In genomic region chr2:207523005-207523404, GRCh38 we compare ENCODE assay signal across 19 cellular contexts. TPM values are rescaled to one million over a fixed set of nuclear protein-coding genes. Genes with fewer than 3 reads are reported as not detected.
DNase-seq lines count a peak whose midpoint lies in the region; ATAC-seq, FAIRE-seq and TF ChIP-seq lines count a peak whose summit lies in the region.
"Had no signal": no experiment of that assay in that cellular context is flagged by ENCODE, and none has a peak within 500 bp of the region (broad histone marks: within the 10 kb centered on the region; RNA-seq: fewer than 3 reads in every experiment).

No MANE protein-coding gene starts in this region.

- FAIRE-seq in GM12892 (lab: Jason Lieb, UNC): peak; percentile 64
- FAIRE-seq: A549, G401.6 had no signal

- H4K91ac ChIP-seq in trophoblast cell (ENCODE audit: low read depth, low read length): no peak overlapping the region

- H3K27me3 ChIP-seq in trophoblast cell (ENCODE audit: insufficient read depth, low read length): no peaks in the 10 kb centered on the region

- no peak overlapping the region for H3K14ac ChIP-seq in trophoblast cell (ENCODE audit: low read length)

- H2BK12ac ChIP-seq in trophoblast cell (ENCODE audit: low read length): no peak overlapping the region

- H3K4me1 ChIP-seq in trophoblast cell (ENCODE audit: control insufficient read depth in 1 of 2, insufficient read depth in 2 of 2, low read length in 2 of 2): no peaks in the 10 kb centered on the region

- no peak overlapping the region for H3K4me2 ChIP-seq in trophoblast cell (ENCODE audit: low read length)
- H3K4me2 ChIP-seq: A549, GM23338 had no signal

- H3K79me1 ChIP-seq in trophoblast cell (ENCODE audit: low read length): no peaks in the 10 kb centered on the region

- no peak overlapping the region for H2AFZ ChIP-seq in trophoblast cell (ENCODE audit: insufficient read depth, low read length, poor library complexity)
- H2AFZ ChIP-seq: GM23338 had no signal

- DNase-seq in GM12892 (ENCODE audit: insufficient read length) (no peak), trophoblast cell (no peak), T-helper 1 cell (no peak), germinal center (ENCODE audit: low spot score) (no peak), mucosa of gallbladder (ENCODE audit: low spot score) (no peak)
- DNase-seq: 8988T; ACHN; AML-193; C1 segment of cervical spinal cord; Caco-2; CD4-positive, alpha-beta memory T cell; DMS153; DND-41 had no signal

- H3K9ac ChIP-seq in trophoblast cell (ENCODE audit: low read length): no peak overlapping the region

- no CpG with 5 or more reads among the region's 1 CpG for WGBS in trophoblast cell (ENCODE audit: extremely low coverage, insufficient coverage, insufficient read length)

- H3K4me3 ChIP-seq in trophoblast cell (ENCODE audit: low read depth, low read length): no peak overlapping the region
- H3K4me3 ChIP-seq: A549, GM23338, HAP-1 had no signal

- H4K12ac ChIP-seq in trophoblast cell (ENCODE audit: low read depth, low read length): no peak overlapping the region

- peak overlapping the region; percentile 93 for H3K23ac ChIP-seq in trophoblast cell (ENCODE audit: low read length)

- H3K4ac ChIP-seq in trophoblast cell (ENCODE audit: low read depth, low read length): no peak overlapping the region

- no peak overlapping the region for H3K18ac ChIP-seq in trophoblast cell (ENCODE audit: low read length)

- no peak overlapping the region for H4K8ac ChIP-seq in trophoblast cell (ENCODE audit: low read depth, low read length)

- H3K27ac ChIP-seq in trophoblast cell (ENCODE audit: low read depth, low read length): no peak overlapping the region
- H3K27ac ChIP-seq: A549 had no signal

- H2BK120ac ChIP-seq in trophoblast cell (ENCODE audit: insufficient read depth, low read length, poor library complexity): no peak overlapping the region

- H3K36me3 ChIP-seq in trophoblast cell (ENCODE audit: control insufficient read depth in 1 of 2, insufficient read depth in 2 of 2, low read length in 2 of 2): no peaks in the 10 kb centered on the region
- H3K36me3 ChIP-seq: HAP-1 had no signal

- no peak overlapping the region for H2AK5ac ChIP-seq in trophoblast cell (ENCODE audit: low read length)

- no peaks in the 10 kb centered on the region for H3K9me3 ChIP-seq in trophoblast cell (ENCODE audit: insufficient read depth, low read depth, low read length)
- H3K9me3 ChIP-seq: A549, Caco-2, HAP-1 had no signal

- H2BK5ac ChIP-seq in trophoblast cell (ENCODE audit: low read depth, low read length, poor library complexity): no peak overlapping the region

- ATAC-seq in GM21723 (IDR thresholded peaks at IDR 0.05; ENCODE audit: unreplicated experiment): peak; percentile 27
- ATAC-seq in HG02642 (IDR thresholded peaks at IDR 0.05; ENCODE audit: poor library complexity, unreplicated experiment): peak; percentile 31
- ATAC-seq: A549, GM23338 had no signal

- TF ChIP-seq POLR2A in GM12892 (IDR thresholded peaks at IDR 0.05; ENCODE audit: low read depth, low read length): no peak

- H3K79me2 ChIP-seq in trophoblast cell (ENCODE audit: control insufficient read depth, insufficient read depth, low read length, poor library complexity): no peaks in the 10 kb centered on the region

RNA-seq across cellular contexts. Expression of gene CREB1, which starts 6.8 kb away (rescaled TPM):
- 48.2 TPM for polyA plus RNA-seq in GM12892 (2012; ENCODE audit: missing spikeins)
- 45.1 and 48.5 TPM in 2 replicates for polyA plus RNA-seq in trophoblast cell (2013)
- total RNA-seq in mucosa of gallbladder: 65.4 TPM
